ENCODE assay signal across 1 cellular context in the genomic region with DNA sequence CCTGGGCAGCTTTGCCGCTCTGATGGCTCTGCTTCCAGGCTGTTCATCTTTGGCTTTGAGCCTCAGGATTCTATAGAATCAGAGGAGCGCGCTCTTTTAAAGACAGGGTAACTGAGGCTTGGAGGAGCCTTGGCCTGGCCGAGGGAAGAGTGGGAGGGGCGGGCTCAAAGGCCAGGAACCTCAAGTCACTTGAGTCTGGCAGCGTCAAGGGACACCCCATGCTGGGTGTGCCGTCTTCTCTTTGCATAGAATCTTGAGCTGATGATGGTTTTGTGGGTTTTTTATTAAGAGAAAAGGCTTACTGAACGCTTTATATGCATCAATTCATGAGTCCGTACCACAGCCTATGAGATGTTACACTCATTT.
TF ChIP-seq lines count a peak whose summit lies in the region.

No MANE protein-coding gene starts in this region.

TF ChIP-seq in H1, 55 proteins besides CTCF, POLR2A, EP300 and RAD21:
- TF ChIP-seq, protein P1, sequence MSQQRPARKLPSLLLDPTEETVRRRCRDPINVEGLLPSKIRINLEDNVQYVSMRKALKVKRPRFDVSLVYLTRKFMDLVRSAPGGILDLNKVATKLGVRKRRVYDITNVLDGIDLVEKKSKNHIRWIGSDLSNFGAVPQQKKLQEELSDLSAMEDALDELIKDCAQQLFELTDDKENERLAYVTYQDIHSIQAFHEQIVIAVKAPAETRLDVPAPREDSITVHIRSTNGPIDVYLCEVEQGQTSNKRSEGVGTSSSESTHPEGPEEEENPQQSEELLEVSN (IDR thresholded peaks at IDR 0.05) = no peak
- no peak for TF ChIP-seq TBP (IDR thresholded peaks at IDR 0.05; ENCODE audit: low read depth, low read length)
- TF ChIP-seq CHD7 (IDR thresholded peaks at IDR 0.05; ENCODE audit: insufficient replicate concordance, low read length) = no peak
- TF ChIP-seq SIX5 (IDR thresholded peaks at IDR 0.05; ENCODE audit: low read depth, low read length) = no peak
- TF ChIP-seq GABPA (IDR thresholded peaks at IDR 0.05; ENCODE audit: borderline replicate concordance, insufficient read depth, low read length) = no peak
- no peak for TF ChIP-seq KDM5A (IDR thresholded peaks at IDR 0.05; ENCODE audit: low read length)
- no peak for TF ChIP-seq SIRT6 (IDR thresholded peaks at IDR 0.05; ENCODE audit: low read length)
- no peak for TF ChIP-seq ZNF274 (IDR thresholded peaks at IDR 0.05; ENCODE audit: borderline replicate concordance, extremely low read depth, low read length)
- TF ChIP-seq NRF1 (IDR thresholded peaks at IDR 0.05; ENCODE audit: low read depth, low read length) = no peak
- TF ChIP-seq RNF2 (IDR thresholded peaks at IDR 0.05; ENCODE audit: borderline replicate concordance, low read depth, low read length, missing control alignments, poor library complexity, severe bottlenecking) = no peak
- no peak for TF ChIP-seq BCL11A (IDR thresholded peaks at IDR 0.05; ENCODE audit: low read depth in 2 of 2, low read length in 2 of 2)
- no peak for TF ChIP-seq RFX5 (IDR thresholded peaks at IDR 0.05; ENCODE audit: borderline replicate concordance, low read depth, low read length)
TF ChIP-seq in H1: peak in this region for 0.
